20 cellular contexts compared by ENCODE assay signal in the genomic region with DNA sequence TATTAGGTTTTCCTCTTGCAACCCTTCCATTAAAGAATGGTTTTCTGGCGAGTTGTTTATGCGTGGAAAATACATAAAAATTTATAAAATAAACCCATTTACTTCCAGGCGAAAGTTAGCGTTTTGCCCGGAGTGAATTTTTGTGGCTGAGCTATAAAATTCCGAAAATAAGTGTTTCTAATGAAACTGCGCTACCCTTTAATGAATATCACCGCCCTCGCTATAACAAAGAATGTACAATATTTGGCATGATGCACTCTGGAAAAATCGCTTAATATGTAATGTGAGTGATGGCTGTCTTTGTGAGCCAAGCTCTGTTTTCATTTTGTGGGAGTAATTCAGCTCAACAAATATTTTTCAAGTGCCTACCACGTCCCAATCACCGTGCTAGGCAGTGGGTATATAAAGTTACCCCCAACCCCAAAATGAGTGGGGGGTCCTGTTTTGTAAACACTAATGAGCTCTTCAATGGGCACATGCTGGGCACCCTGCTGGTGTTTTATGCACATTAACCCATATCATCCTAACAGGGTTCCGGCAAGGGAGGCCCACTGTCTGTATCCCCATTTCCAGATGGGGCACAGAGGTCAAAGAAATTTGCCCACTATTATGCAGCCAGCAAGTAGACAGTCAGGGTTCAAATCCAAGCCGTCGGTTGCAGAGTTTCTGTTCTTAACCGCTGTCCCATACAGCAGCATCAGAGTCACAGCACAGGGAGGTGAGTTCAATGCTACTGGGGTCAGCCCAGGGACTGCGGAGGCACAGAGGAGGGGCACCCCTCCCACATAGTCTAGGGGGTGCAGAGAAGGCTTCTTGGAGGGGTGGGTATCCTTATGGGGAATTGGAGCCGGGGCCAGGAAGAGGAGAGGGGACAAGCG.
DNase-seq lines count a peak whose midpoint lies in the region; ATAC-seq and TF ChIP-seq lines count a peak whose summit lies in the region.
"Had no signal": no experiment of that assay in that cellular context is flagged by ENCODE, and none has a peak within 500 bp of the region (broad histone marks: within the 10 kb centered on the region; RNA-seq: fewer than 3 reads in every experiment).

No MANE protein-coding gene starts in this region.

- H3K14ac ChIP-seq in neuronal stem cell (ENCODE audit: low read length), result no peak overlapping the region

- H3K79me1 ChIP-seq in neuronal stem cell (ENCODE audit: low read depth, low read length), result no peaks in the 10 kb centered on the region

- no peaks in the 10 kb centered on the region for H3K9me3 ChIP-seq in iPS-18a (ENCODE audit: control insufficient read depth, low read depth, low read length)
- H3K9me3 ChIP-seq in neuronal stem cell (replicated peaks in 1 of 2; ENCODE audit: control insufficient read depth in 2 of 2, insufficient read depth in 1 of 2, low read depth in 1 of 2, low read length in 2 of 2), result no peaks in the 10 kb centered on the region
- H3K9me3 ChIP-seq in mucosa of descending colon, result no peaks in the 10 kb centered on the region

- H3K4me1 ChIP-seq in iPS-18a (ENCODE audit: control insufficient read depth, low read depth, low read length) (peaks cover 16% of the 10 kb centered on the region), neuronal stem cell (ENCODE audit: control insufficient read depth in 2 of 2, insufficient read depth in 1 of 2, low read depth in 1 of 2, low read length in 2 of 2) (peaks cover 5 to 6% of the 10 kb centered on the region in 2 donors), mucosa of descending colon (ENCODE audit: low read depth) (no peaks in the 10 kb centered on the region)

- H3K27ac Mint-ChIP-seq in activated CD8-positive, alpha-beta memory T cell treated with anti-CD3 and anti-CD28 coated beads, Interleukin-2, amount 10 ng/mL, durations not matched to agents 7 days and 5 days, result no peak overlapping the region
- H3K27ac Mint-ChIP-seq: HFFc6 had no signal

- no CpG with 5 or more reads among the region's 19 CpGs for WGBS in neuronal stem cell (ENCODE audit: extremely low coverage in 2 of 2, insufficient read length in 2 of 2, insufficient replicate concordance in 1 of 2), 2 donors

- H2AFZ ChIP-seq in neuronal stem cell (ENCODE audit: low read length), result no peak overlapping the region

- H3K36me3 Mint-ChIP-seq in activated CD8-positive, alpha-beta memory T cell treated with anti-CD3 and anti-CD28 coated beads, Interleukin-2, amount 10 ng/mL, durations not matched to agents 7 days and 5 days, result no peaks in the 10 kb centered on the region

- no peak overlapping the region for H2BK12ac ChIP-seq in neuronal stem cell (ENCODE audit: low read length)

- no peaks in the 10 kb centered on the region for H3K36me3 ChIP-seq in H7 (replicated peaks; ENCODE audit: control insufficient read depth, insufficient read depth, low read length)
- no peaks in the 10 kb centered on the region for H3K36me3 ChIP-seq in iPS-18a (ENCODE audit: control insufficient read depth, low read depth, low read length)
- H3K36me3 ChIP-seq in neuronal stem cell (replicated peaks in 1 of 2; ENCODE audit: control insufficient read depth in 2 of 2, insufficient read depth in 2 of 2, low read length in 2 of 2), result no peaks in the 10 kb centered on the region
- no peaks in the 10 kb centered on the region for H3K36me3 ChIP-seq in mucosa of descending colon (ENCODE audit: low read depth)

- H3K4me3 ChIP-seq in H7 (ENCODE audit: insufficient read depth, low read depth, low read length) (no peak overlapping the region), coronary artery (no peak overlapping the region), iPS-18a (ENCODE audit: low read length) (peak overlapping the region; percentile 35), neuronal stem cell (ENCODE audit: low read length in 2 of 2) (peak overlapping the region in 1 of 2 donors; percentile 6), mucosa of descending colon (no peak overlapping the region)

- H3K27ac ChIP-seq in coronary artery (no peak overlapping the region), iPS-18a (ENCODE audit: low read length) (no peak overlapping the region), neuronal stem cell (replicated peaks; ENCODE audit: low read length) (no peak overlapping the region)
- H3K27ac ChIP-seq: C4-2B had no signal

- H4K91ac ChIP-seq in neuronal stem cell (ENCODE audit: low read depth, low read length, poor library complexity), result no peak overlapping the region

- intact Hi-C loops in mucosa of descending colon (cut with DNase I, micrococcal nuclease), result no loop called here

- no peak overlapping the region for H3K4ac ChIP-seq in neuronal stem cell (ENCODE audit: low read length)

- H3K9me3 Mint-ChIP-seq in activated CD8-positive, alpha-beta memory T cell treated with anti-CD3 and anti-CD28 coated beads, Interleukin-2, amount 10 ng/mL, durations not matched to agents 7 days and 5 days (ENCODE audit: low read depth), result no peaks in the 10 kb centered on the region
- H3K9me3 Mint-ChIP-seq: HFFc6 had no signal

- TF ChIP-seq CTCF in coronary artery (IDR thresholded peaks at IDR 0.05) (no peak), mucosa of descending colon (IDR thresholded peaks at IDR 0.05) (no peak)

- H3K18ac ChIP-seq in neuronal stem cell (ENCODE audit: low read length), result peak overlapping the region; percentile 37

- CTCF ChIA-PET in activated CD8-positive, alpha-beta memory T cell treated with anti-CD3 and anti-CD28 coated beads, Interleukin-2, amount 10 ng/mL, durations not matched to agents 7 days and 5 days (lab: Charles Lee), result no interaction called here

- H4K8ac ChIP-seq in neuronal stem cell (ENCODE audit: low read depth, low read length), result no peak overlapping the region

- ATAC-seq in mucosa of descending colon, result no peak
- ATAC-seq in activated CD8-positive, alpha-beta memory T cell treated with anti-CD3 and anti-CD28 coated beads, Interleukin-2, amount 10 ng/mL, durations not matched to agents 7 days and 5 days, result no peak
- ATAC-seq: HepG2 had no signal

- H3K9ac ChIP-seq in iPS-18a (ENCODE audit: low read length) (no peak overlapping the region), neuronal stem cell (ENCODE audit: low read depth, low read length, poor library complexity) (peak overlapping the region; percentile 2)

- H2BK120ac ChIP-seq in neuronal stem cell (ENCODE audit: low read depth, low read length), result no peak overlapping the region

- H3K27me3 Mint-ChIP-seq in activated CD8-positive, alpha-beta memory T cell treated with anti-CD3 and anti-CD28 coated beads, Interleukin-2, amount 10 ng/mL, durations not matched to agents 7 days and 5 days, result no peaks in the 10 kb centered on the region

- H2AK5ac ChIP-seq in neuronal stem cell (ENCODE audit: low read depth, low read length), result peak overlapping the region; percentile 22

- DNase-seq in H7 (peak; percentile 45), coronary artery (ENCODE audit: low spot score) (peak; percentile 29), neuronal stem cell (ENCODE audit: low spot score) (no peak), AG08395 (ENCODE audit: low spot score) (no peak), mucosa of descending colon (no peak)
- no peak for DNase-seq in activated CD8-positive, alpha-beta memory T cell treated with anti-CD3 and anti-CD28 coated beads, Interleukin-2, amount 10 ng/mL, durations not matched to agents 7 days and 5 days
- DNase-seq: AML-193, DMS 273 treated with DMSO at 0.1 percent for 48 hours, DND-41, HFFc6, KBM-7, NCI-H1105, NCI-H2081, NCI-H510A, NCI-H748 treated with DMSO at 0.1 percent for 48 hours, OCI-M1, SIG-M5 had no signal

- H3K4me1 Mint-ChIP-seq in activated CD8-positive, alpha-beta memory T cell treated with anti-CD3 and anti-CD28 coated beads, Interleukin-2, amount 10 ng/mL, durations not matched to agents 7 days and 5 days, result no peaks in the 10 kb centered on the region

- no peak overlapping the region for H3K4me3 Mint-ChIP-seq in activated CD8-positive, alpha-beta memory T cell treated with anti-CD3 and anti-CD28 coated beads, Interleukin-2, amount 10 ng/mL, durations not matched to agents 7 days and 5 days
- H3K4me3 Mint-ChIP-seq: HFFc6 had no signal

- no peak overlapping the region for H2BK15ac ChIP-seq in neuronal stem cell (ENCODE audit: low read length)

- no peaks in the 10 kb centered on the region for H3K27me3 ChIP-seq in H7 (ENCODE audit: control insufficient read depth, insufficient read depth, low read length)
- peaks cover 28% of the 10 kb centered on the region for H3K27me3 ChIP-seq in iPS-18a (ENCODE audit: control insufficient read depth, insufficient read depth, low read length)
- peaks cover 0 to 2% (median 0%) of the 10 kb centered on the region in 3 experiments for H3K27me3 ChIP-seq in neuronal stem cell (ENCODE audit: control insufficient read depth in 3 of 3, insufficient read depth in 3 of 3, low read depth in 1 of 3, low read length in 3 of 3)

- peak overlapping the region; percentile 3 for H3K23ac ChIP-seq in neuronal stem cell (ENCODE audit: low read depth, low read length, poor library complexity)

- H2BK5ac ChIP-seq in neuronal stem cell (ENCODE audit: low read length), result no peak overlapping the region

- no peak overlapping the region for H3K4me2 ChIP-seq in neuronal stem cell (ENCODE audit: insufficient read depth, low read length, poor library complexity, severe bottlenecking)

Comparison
In these comparisons a context has a peak if more than half of its experiments do, and no peak if none do; other contexts are left out.
1. DNase-seq: peak in H7 (single experiment) and coronary artery (single experiment); none in neuronal stem cell (single experiment), AG08395 (single experiment), mucosa of descending colon (0 of 3) and activated CD8-positive, alpha-beta memory T cell treated with anti-CD3 and anti-CD28 coated beads, Interleukin-2, amount 10 ng/mL, durations not matched to agents 7 days and 5 days (single experiment).